In the genomic region with DNA sequence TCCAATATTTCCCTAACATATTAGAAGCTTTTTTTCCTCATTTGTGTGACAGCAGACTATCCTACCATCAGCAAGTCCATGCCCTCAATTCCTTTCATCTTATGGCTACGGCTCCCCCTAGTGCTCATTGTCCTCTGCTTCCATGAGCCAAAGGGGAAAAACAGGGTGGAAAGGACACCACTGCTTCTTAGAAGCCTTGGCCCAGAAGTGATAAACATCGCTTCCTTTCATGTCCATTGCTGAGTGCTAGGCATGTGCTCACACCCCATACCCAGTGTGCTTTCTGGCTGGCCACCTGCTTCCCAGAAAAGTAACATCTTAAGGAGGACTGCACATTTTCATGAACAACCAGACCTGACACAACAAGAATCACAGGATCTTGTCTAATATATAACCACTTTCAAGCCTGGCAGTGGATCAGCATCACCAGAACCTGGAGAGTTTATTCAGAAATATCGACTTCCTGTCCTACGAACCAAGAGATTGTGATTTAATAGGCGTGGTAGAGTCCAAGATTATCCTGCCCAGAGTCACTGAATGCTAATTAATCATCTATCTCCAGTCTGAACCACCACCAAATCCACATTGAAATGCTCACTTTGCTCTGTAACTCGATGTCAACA, we compare ENCODE assay signal across 8 cellular contexts.
A peak's percentile ranks its signal among the peaks of the same experiment; 100 is the strongest.
DNase-seq lines count a peak whose midpoint lies in the region; TF ChIP-seq lines count a peak whose summit lies in the region.

No MANE protein-coding gene starts in this region.

- DNase-seq in GM10266 (ENCODE audit: extremely low spot score) (peak; percentile 36), HT-29 (ENCODE audit: low spot score) (peak; percentile 79), SHP77 (lab: John Stamatoyannopoulos, UW) (peak; percentile 13 to 39), fibroblast of the conjunctiva (ENCODE audit: low read depth) (peak; percentile 33), pons (ENCODE audit: low spot score) (peak; percentile 82), dedifferentiated amniotic fluid mesenchymal stem cell (ENCODE audit: extremely low spot score) (no peak)
- no peak for DNase-seq in activated T-cell treated with anti-CD3 and anti-CD28 coated beads, Interleukin-2, amount 50 U/mL, for 1 hour

- no peak overlapping the region for H3K27ac ChIP-seq in 22Rv1

- peak; percentile 75 for TF ChIP-seq CTCF in 22Rv1 (IDR thresholded peaks at IDR 0.05)
- peak; percentile 67 for TF ChIP-seq CTCF in GM10266 (IDR thresholded peaks at IDR 0.05; ENCODE audit: control insufficient read depth, insufficient read depth, low read depth, missing control alignments)

Comparison
In these comparisons a context has a peak if more than half of its experiments do, and no peak if none do; other contexts are left out.
1. DNase-seq: peak in GM10266 (single experiment), HT-29 (single experiment), SHP77 (2 of 2), fibroblast of the conjunctiva (single experiment) and pons (single experiment); none in dedifferentiated amniotic fluid mesenchymal stem cell (single experiment) and activated T-cell treated with anti-CD3 and anti-CD28 coated beads, Interleukin-2, amount 50 U/mL, for 1 hour (single experiment).